In genomic region chr7:22204312-22204711, GRCh38 we compare ENCODE assay signal across 15 cellular contexts.
"Had no signal": no experiment of that assay in that cellular context is flagged by ENCODE, and none has a peak within 500 bp of the region (broad histone marks: within the 10 kb centered on the region; RNA-seq: fewer than 3 reads in every experiment).

No MANE protein-coding gene starts in this region.

- H3K4me1 Mint-ChIP-seq: activated CD4-positive, alpha-beta T cell treated with anti-CD3 and anti-CD28 coated beads for 36 hours; activated naive CD8-positive, alpha-beta T cell treated with anti-CD3 and anti-CD28 coated beads for 36 hours; stimulated activated effector memory CD8-positive, alpha-beta T cell treated with anti-CD3 and anti-CD28 coated beads, Interleukin-12 subunit alpha, Interleukin-12 subunit beta, amount 100 ng/mL, for 72 hours had no signal

- DNase-seq: activated CD4-positive, alpha-beta T cell treated with anti-CD3 and anti-CD28 coated beads for 36 hours; activated CD8-positive, alpha-beta T cell treated with anti-CD3 and anti-CD28 coated beads for 36 hours; activated gamma-delta T cell treated with Interleukin-2 at 50 U/mL for 16 hours; activated naive CD8-positive, alpha-beta T cell treated with anti-CD3 and anti-CD28 coated beads for 36 hours; aorta; dermis blood vessel endothelial cell; left lung; sigmoid colon; SK-N-SH; stimulated activated CD4-positive, alpha-beta T cell treated with anti-CD3 and anti-CD28 coated beads, Interleukin-12 subunit alpha, Interleukin-12 subunit beta, amount 100 ng/mL, for 4 hours; stimulated activated CD4-positive, alpha-beta T cell treated with anti-CD3 and anti-CD28 coated beads, Interleukin-2, amount 100 ng/mL, for 24 hours; T-helper 1 cell; T1000 had no signal

- H3K9me3 Mint-ChIP-seq: activated CD8-positive, alpha-beta T cell treated with anti-CD3 and anti-CD28 coated beads for 36 hours; activated naive CD8-positive, alpha-beta T cell treated with anti-CD3 and anti-CD28 coated beads for 36 hours; stimulated activated effector memory CD8-positive, alpha-beta T cell treated with anti-CD3 and anti-CD28 coated beads, Interleukin-12 subunit alpha, Interleukin-12 subunit beta, amount 100 ng/mL, for 72 hours had no signal

- H3K9me3 ChIP-seq: left lung, sigmoid colon, SK-N-SH had no signal

- H3K27me3 ChIP-seq: left lung, sigmoid colon had no signal

- H3K27ac ChIP-seq: left lung, VCaP had no signal

- H3K9ac ChIP-seq: SK-N-SH had no signal

- H3K36me3 Mint-ChIP-seq: activated naive CD8-positive, alpha-beta T cell treated with anti-CD3 and anti-CD28 coated beads for 36 hours; stimulated activated effector memory CD8-positive, alpha-beta T cell treated with anti-CD3 and anti-CD28 coated beads, Interleukin-12 subunit alpha, Interleukin-12 subunit beta, amount 100 ng/mL, for 72 hours had no signal

- H3K27ac Mint-ChIP-seq: activated CD4-positive, alpha-beta T cell treated with anti-CD3 and anti-CD28 coated beads for 36 hours; activated CD8-positive, alpha-beta T cell treated with anti-CD3 and anti-CD28 coated beads for 36 hours; activated naive CD8-positive, alpha-beta T cell treated with anti-CD3 and anti-CD28 coated beads for 36 hours; stimulated activated effector memory CD8-positive, alpha-beta T cell treated with anti-CD3 and anti-CD28 coated beads, Interleukin-12 subunit alpha, Interleukin-12 subunit beta, amount 100 ng/mL, for 72 hours had no signal

- H3K27me3 Mint-ChIP-seq: activated CD4-positive, alpha-beta T cell treated with anti-CD3 and anti-CD28 coated beads for 36 hours; activated CD8-positive, alpha-beta T cell treated with anti-CD3 and anti-CD28 coated beads for 36 hours; activated naive CD8-positive, alpha-beta T cell treated with anti-CD3 and anti-CD28 coated beads for 36 hours had no signal

- H3K4me3 ChIP-seq: left lung, sigmoid colon had no signal

- H3K4me3 Mint-ChIP-seq: activated CD4-positive, alpha-beta T cell treated with anti-CD3 and anti-CD28 coated beads for 36 hours; activated CD8-positive, alpha-beta T cell treated with anti-CD3 and anti-CD28 coated beads for 36 hours; activated naive CD8-positive, alpha-beta T cell treated with anti-CD3 and anti-CD28 coated beads for 36 hours; stimulated activated effector memory CD8-positive, alpha-beta T cell treated with anti-CD3 and anti-CD28 coated beads, Interleukin-12 subunit alpha, Interleukin-12 subunit beta, amount 100 ng/mL, for 72 hours had no signal

- ATAC-seq: activated CD4-positive, alpha-beta T cell treated with anti-CD3 and anti-CD28 coated beads for 36 hours; activated CD8-positive, alpha-beta T cell treated with anti-CD3 and anti-CD28 coated beads for 36 hours; left lung; stimulated activated effector memory CD8-positive, alpha-beta T cell treated with anti-CD3 and anti-CD28 coated beads, Interleukin-12 subunit alpha, Interleukin-12 subunit beta, amount 100 ng/mL, for 72 hours had no signal

- H3K36me3 ChIP-seq: sigmoid colon had no signal
